8 cellular contexts compared by ENCODE assay signal in genomic region chr1:150282558-150282958, GRCh38. TPM values are rescaled to one million over a fixed set of nuclear protein-coding genes. Genes with fewer than 3 reads are reported as not detected.
DNase-seq lines count a peak whose midpoint lies in the region; ATAC-seq, FAIRE-seq and TF ChIP-seq lines count a peak whose summit lies in the region.

No MANE protein-coding gene starts in this region.

- in situ Hi-C loops in gastrocnemius medialis (cut with MboI; ENCODE audit: low sequenced_read_pairs in 4 of 4), result no loop called here

- no peaks in the 10 kb centered on the region for H3K27me3 ChIP-seq in gastrocnemius medialis

- intact Hi-C loops in activated B cell treated with CpG ODN at 0.5 μM for 24 hours (cut with micrococcal nuclease), result loop anchor here (1.0 to 5.0 kb wide), 5 partner anchors 11 to 215 kb away; partner anchors contain the start of genes ANP32E, MRPS21, PRPF3 and VPS45
- intact Hi-C loops in left cardiac atrium (cut with DNase I), result no loop called here
- intact Hi-C loops in gastrocnemius medialis (cut with DNase I; ENCODE audit: low total_unique reads), result loop anchor here (1.0 to 5.0 kb wide), 4 partner anchors 14 to 280 kb away; partner anchors contain the start of gene PRPF3

- H3K27ac Mint-ChIP-seq in HFFc6, result peak overlapping the region; percentile 98
- H3K27ac Mint-ChIP-seq in activated B cell treated with CpG ODN at 0.5 μM for 24 hours, result peak overlapping the region; percentile 42

- H3K4me3 ChIP-seq in gastrocnemius medialis, result peak overlapping the region; percentile 59 to 80 (median 72)

- peaks cover 4% of the 10 kb centered on the region for H3K9me3 Mint-ChIP-seq in HFFc6
- peaks cover 4% of the 10 kb centered on the region for H3K9me3 Mint-ChIP-seq in activated B cell treated with CpG ODN at 0.5 μM for 24 hours

- ATAC-seq in activated B cell treated with CpG ODN at 0.5 μM for 24 hours (ENCODE audit: low read depth), result no peak
- peak; percentile 9 to 28 for ATAC-seq in left cardiac atrium
- peak; percentile 56 to 59 for ATAC-seq in gastrocnemius medialis
- no peak for ATAC-seq in HG02571 (IDR thresholded peaks at IDR 0.05; ENCODE audit: unreplicated experiment)
- no peak for ATAC-seq in GM18858 (IDR thresholded peaks at IDR 0.05; ENCODE audit: unreplicated experiment)

- peak; percentile 67 to 77 for TF ChIP-seq POLR2A in gastrocnemius medialis (IDR thresholded peaks at IDR 0.05)

- H3K36me3 Mint-ChIP-seq in HFFc6 (ENCODE audit: low read depth), result peaks cover 5% of the 10 kb centered on the region; the same call in 1 of the 2 replicates
- H3K36me3 Mint-ChIP-seq in activated B cell treated with CpG ODN at 0.5 μM for 24 hours (ENCODE audit: low read depth), result no peaks in the 10 kb centered on the region

- peaks cover 0 to 18% of the 10 kb centered on the region in 2 donors for H3K36me3 ChIP-seq in gastrocnemius medialis

- POLR2A ChIA-PET in activated B cell treated with CpG ODN at 0.5 μM for 24 hours (lab: Charles Lee), result interaction anchor here (0.9 to 1.8 kb wide), 4 partner anchors 13 to 396 kb away, joined by 3 to 8 read pairs (median 6); partner anchors contain the start of genes APH1A and RPRD2

- H3K4me1 ChIP-seq in gastrocnemius medialis, result peaks cover 27 to 34% of the 10 kb centered on the region in 2 donors

- H3K4me1 Mint-ChIP-seq in HFFc6 (ENCODE audit: low read depth), result peaks cover 42% of the 10 kb centered on the region
- H3K4me1 Mint-ChIP-seq in activated B cell treated with CpG ODN at 0.5 μM for 24 hours, result peaks cover 20% of the 10 kb centered on the region

- peak overlapping the region; percentile 93 to 97 (median 95) for H3K27ac ChIP-seq in gastrocnemius medialis

- no peaks in the 10 kb centered on the region for H3K9me3 ChIP-seq in gastrocnemius medialis

- CTCF ChIA-PET in activated B cell treated with CpG ODN at 0.5 μM for 24 hours (lab: Charles Lee), result no interaction called here

- no peak for FAIRE-seq in RCC 7860 (lab: Jason Lieb, UNC)

- no peaks in the 10 kb centered on the region; the same call in 1 of the 2 replicates for H3K27me3 Mint-ChIP-seq in HFFc6 (ENCODE audit: insufficient read depth)
- H3K27me3 Mint-ChIP-seq in activated B cell treated with CpG ODN at 0.5 μM for 24 hours, result peaks cover 3% of the 10 kb centered on the region

- TF ChIP-seq CTCF in HFFc6 (IDR thresholded peaks at IDR 0.05) (no peak), activated B cell treated with CpG ODN at 0.5 μM for 24 hours (IDR thresholded peaks at IDR 0.05) (no peak), gastrocnemius medialis (IDR thresholded peaks at IDR 0.05 in 4 of 5, conservative IDR thresholded peaks at IDR 0.05 in 1 of 5) (no peak)

- H3K4me3 Mint-ChIP-seq in HFFc6 (peak overlapping the region; percentile 94), activated B cell treated with CpG ODN at 0.5 μM for 24 hours (peak overlapping the region; percentile 85)

- DNase-seq in HFFc6 (no peak), activated B cell treated with CpG ODN at 0.5 μM for 24 hours (peak; percentile 37), left cardiac atrium (no peak), gastrocnemius medialis (peak; percentile 64 to 83), RPMI8226 (no peak), RCC 7860 (ENCODE audit: low spot score) (no peak)

RNA-seq across cellular contexts. Expression of gene CIART, which starts 0.2 kb away (rescaled TPM):
- total RNA-seq in HFFc6 (2021; fragmentation: NEBNext Ultra II Directional; extraction: Animal tissue kit (Norgen Biotek cat#: 25700)), result 1 to 10 TPM; 5.6 to 9.8 (median 8.0) TPM
- total RNA-seq in activated B cell treated with CpG ODN at 0.5 μM for 24 hours (0.20 and 1.0 TPM in 2 replicates), left cardiac atrium (10 to 100 TPM in 1 of 2 donors, 1 to 10 TPM in 1; 9.8 to 14.1 TPM), gastrocnemius medialis (10 to 100 TPM in 3 of 4 donors, 1 to 10 TPM in 1; 8.2 to 15.8 (median 11.7) TPM)

RNA-seq across cellular contexts. Expression of gene C1orf54, which starts 10.0 kb away (rescaled TPM):
- 1 to 10 TPM; 2.3 to 8.0 (median 5.9) TPM for total RNA-seq in HFFc6 (2021; fragmentation: NEBNext Ultra II Directional; extraction: Animal tissue kit (Norgen Biotek cat#: 25700))
- total RNA-seq in activated B cell treated with CpG ODN at 0.5 μM for 24 hours (0.38 and 0.39 TPM in 2 replicates), left cardiac atrium (10 to 100 TPM; 10.1 to 14.0 TPM), gastrocnemius medialis (1 to 10 TPM; 1.8 to 5.7 (median 4.8) TPM)

RNA-seq across cellular contexts. Expression of gene MRPS21, which starts 11.1 kb away (rescaled TPM):
- 10 to 100 TPM; 67.1 to 93.1 (median 85.2) TPM for total RNA-seq in HFFc6 (2021; fragmentation: NEBNext Ultra II Directional; extraction: Animal tissue kit (Norgen Biotek cat#: 25700))
- 66.8 and 69.2 TPM in 2 replicates for total RNA-seq in activated B cell treated with CpG ODN at 0.5 μM for 24 hours
- total RNA-seq in left cardiac atrium, result 10 to 100 TPM; 72.6 to 74.3 TPM
- total RNA-seq in gastrocnemius medialis, result 10 to 100 TPM; 27.8 to 46.3 (median 31.5) TPM

RNA-seq across cellular contexts. Expression of gene APH1A, which starts 13.7 kb away (rescaled TPM):
- 100 to 1,000 TPM; 104 to 119 (median 107) TPM for total RNA-seq in HFFc6 (2021; fragmentation: NEBNext Ultra II Directional; extraction: Animal tissue kit (Norgen Biotek cat#: 25700))
- 145 TPM in 2 replicates for total RNA-seq in activated B cell treated with CpG ODN at 0.5 μM for 24 hours
- 10 to 100 TPM; 64.3 to 93.1 TPM for total RNA-seq in left cardiac atrium
- 10 to 100 TPM; 41.2 to 63.8 (median 54.9) TPM for total RNA-seq in gastrocnemius medialis

RNA-seq across cellular contexts. Expression of gene CA14, which starts 25.0 kb away (rescaled TPM):
- not detected for total RNA-seq in HFFc6 (2021; fragmentation: NEBNext Ultra II Directional; extraction: Animal tissue kit (Norgen Biotek cat#: 25700))
- total RNA-seq in activated B cell treated with CpG ODN at 0.5 μM for 24 hours (not detected in 2 replicates), left cardiac atrium (1 to 10 TPM; 5.7 to 8.7 TPM), gastrocnemius medialis (1 to 10 TPM in 1 of 4 donors, under 1 TPM in 2, not detected in 1; 0.20 to 3.8 (median 0.31) TPM)

Comparison
In these comparisons a context has a peak if more than half of its experiments do, and no peak if none do; other contexts are left out.
1. DNase-seq: peak in activated B cell treated with CpG ODN at 0.5 μM for 24 hours (single experiment) and gastrocnemius medialis (2 of 2); none in HFFc6 (single experiment), left cardiac atrium (single experiment), RPMI8226 (single experiment) and RCC 7860 (single experiment).
2. ATAC-seq: peak in left cardiac atrium (2 of 2) and gastrocnemius medialis (2 of 2); none in activated B cell treated with CpG ODN at 0.5 μM for 24 hours (single experiment), HG02571 (single experiment) and GM18858 (single experiment).
3. intact Hi-C loops: an anchor here in activated B cell treated with CpG ODN at 0.5 μM for 24 hours (1.0 to 5.0 kb wide) and gastrocnemius medialis (1.0 to 5.0 kb wide); none called in left cardiac atrium.